In the genomic region with DNA sequence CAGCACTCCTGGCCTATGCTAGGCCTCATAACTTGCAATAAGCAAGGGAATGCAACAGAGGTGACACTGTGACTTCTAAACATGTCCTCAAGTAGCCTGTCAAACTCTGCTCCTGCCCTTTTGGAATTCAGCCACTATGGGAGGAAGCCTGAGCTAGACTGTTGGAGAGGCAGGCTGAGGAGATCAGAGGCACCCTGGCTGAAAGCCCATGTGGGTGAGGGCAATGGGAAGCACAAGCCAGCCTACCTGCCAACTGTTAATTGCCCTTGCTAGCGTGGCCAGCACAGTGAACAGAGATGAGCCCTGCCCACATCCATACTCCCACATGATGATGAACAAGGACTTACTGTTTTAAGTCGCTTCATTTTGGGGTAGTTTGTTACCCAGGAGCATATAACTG, we compare ENCODE assay signal across 15 cellular contexts. TPM values are rescaled to one million over a fixed set of nuclear protein-coding genes. Genes with fewer than 3 reads are reported as not detected.
DNase-seq lines count a peak whose midpoint lies in the region; FAIRE-seq and TF ChIP-seq lines count a peak whose summit lies in the region.
"Had no signal": no experiment of that assay in that cellular context is flagged by ENCODE, and none has a peak within 500 bp of the region (broad histone marks: within the 10 kb centered on the region; RNA-seq: fewer than 3 reads in every experiment).

No MANE protein-coding gene starts in this region.

- no peak overlapping the region for H3K9ac ChIP-seq in astrocyte (ENCODE audit: low read length)

- no peak overlapping the region for H3K4me3 Mint-ChIP-seq in astrocyte (ENCODE audit: unreplicated experiment)
- peak overlapping the region in 1 of 5 donors; percentile 7 for H3K4me3 Mint-ChIP-seq in immature natural killer cell
- no peak overlapping the region for H3K4me3 Mint-ChIP-seq in endothelial cell (ENCODE audit: unreplicated experiment)
- H3K4me3 Mint-ChIP-seq: stimulated activated naive CD8-positive, alpha-beta T cell treated with anti-CD3 and anti-CD28 coated beads, Interleukin-15, amount 100 ng/mL, for 72 hours had no signal

- DNase-seq in astrocyte (ENCODE audit: low read depth) (no peak), immature natural killer cell (no peak), small intestine (peak; percentile 90), erythroblast (lab: John Stamatoyannopoulos, UW) (no peak), endothelial cell (ENCODE audit: low spot score) (no peak), DMS79 treated with DMSO at 0.1 percent for 48 hours (lab: John Stamatoyannopoulos, UW) (no peak), NCI-H345 treated with DMSO at 0.1 percent for 48 hours (lab: John Stamatoyannopoulos, UW; ENCODE audit: unreplicated experiment) (no peak)
- DNase-seq: MM.1S; NCI-H510A; stimulated activated naive CD8-positive, alpha-beta T cell treated with anti-CD3 and anti-CD28 coated beads, Interleukin-15, amount 100 ng/mL, for 72 hours had no signal

- H3K36me3 Mint-ChIP-seq in astrocyte (ENCODE audit: low read depth, unreplicated experiment) (peaks cover 28% of the 10 kb centered on the region), immature natural killer cell (peaks cover 3 to 5% (median 4%) of the 10 kb centered on the region in 3 donors), endothelial cell (ENCODE audit: low read depth, unreplicated experiment) (peaks cover 38% of the 10 kb centered on the region)

- no peak for TF ChIP-seq POLR2A in erythroblast (IDR thresholded peaks at IDR 0.05; ENCODE audit: low read length)

- H3K79me2 ChIP-seq in astrocyte (ENCODE audit: insufficient read depth, low read length), result peaks cover 99% of the 10 kb centered on the region

- H3K4me3 ChIP-seq in HEK293 (ENCODE audit: low read depth, low read length) (no peak overlapping the region), astrocyte (ENCODE audit: insufficient read depth, low read depth, low read length) (no peak overlapping the region), small intestine (ENCODE audit: low read depth in 1 of 2, low read length in 2 of 2) (no peak overlapping the region)

- H4K20me1 ChIP-seq in astrocyte (ENCODE audit: insufficient read depth, low read length), result peaks cover 99% of the 10 kb centered on the region

- no peaks in the 10 kb centered on the region for H3K9me3 ChIP-seq in HEK293 (ENCODE audit: control insufficient read depth, insufficient read depth, low read depth, low read length)
- H3K9me3 ChIP-seq in astrocyte (ENCODE audit: insufficient read depth, low read depth, low read length), result no peaks in the 10 kb centered on the region
- H3K9me3 ChIP-seq in small intestine (ENCODE audit: control insufficient read depth, low read depth), result no peaks in the 10 kb centered on the region

- POLR2A ChIA-PET in HEK293 (lab: Yijun Ruan, JAX), result interaction anchor here (1.4 kb wide), 1 partner anchor 10 kb away, joined by 4 read pairs; no protein-coding TSS in a partner anchor

- CTCF ChIA-PET in HEK293 (lab: Yijun Ruan, JAX), result no interaction called here

- H3K27me3 Mint-ChIP-seq in astrocyte (ENCODE audit: low read depth, unreplicated experiment), result no peaks in the 10 kb centered on the region
- peaks cover 2 to 12% (median 6%) of the 10 kb centered on the region in 3 donors for H3K27me3 Mint-ChIP-seq in immature natural killer cell (ENCODE audit: low read depth in 3 of 3)
- H3K27me3 Mint-ChIP-seq in endothelial cell (ENCODE audit: unreplicated experiment), result peaks cover 8% of the 10 kb centered on the region
- H3K27me3 Mint-ChIP-seq: stimulated activated naive CD8-positive, alpha-beta T cell treated with anti-CD3 and anti-CD28 coated beads, Interleukin-15, amount 100 ng/mL, for 72 hours had no signal

- H3K27me3 ChIP-seq in astrocyte (ENCODE audit: insufficient read depth, low read length), result no peaks in the 10 kb centered on the region
- H3K27me3 ChIP-seq in small intestine (ENCODE audit: control insufficient read depth in 2 of 2, insufficient read depth in 2 of 2, low read length in 2 of 2), result no peaks in the 10 kb centered on the region

- no peak overlapping the region for H3K4me2 ChIP-seq in astrocyte (ENCODE audit: low read length)

- H3K36me3 ChIP-seq in HEK293 (ENCODE audit: control insufficient read depth in 2 of 2, insufficient read depth in 1 of 2, low read length in 2 of 2), result peaks cover 10 to 49% of the 10 kb centered on the region in 2 experiments; a peak in 2 of 3 replicates
- H3K36me3 ChIP-seq in astrocyte (ENCODE audit: insufficient read depth, low read length), result peaks cover 19% of the 10 kb centered on the region
- H3K36me3 ChIP-seq in small intestine (ENCODE audit: control insufficient read depth in 2 of 2, insufficient read depth in 2 of 2, low read length in 2 of 2), result peaks cover 0 to 5% of the 10 kb centered on the region in 2 donors

- H3K27ac ChIP-seq in HEK293 (ENCODE audit: extremely low read depth, low read depth, low read length) (no peak overlapping the region), astrocyte (ENCODE audit: low read depth, low read length) (no peak overlapping the region), small intestine (ENCODE audit: low read depth in 1 of 2, low read length in 1 of 2) (peak overlapping the region in 1 of 2 donors; percentile 34)
- H3K27ac ChIP-seq: HL-60 had no signal

- 15 to 64% (median 36%) methylated on average over 2 of the region's 2 CpGs for WGBS in small intestine, 3 donors

- TF ChIP-seq CTCF in HEK293 (tag by site-specific recombination; IDR thresholded peaks at IDR 0.05), result no peak
- no peak for TF ChIP-seq CTCF in astrocyte (IDR thresholded peaks at IDR 0.05; ENCODE audit: insufficient read depth, low read depth, low read length)
- no peak for TF ChIP-seq CTCF in endothelial cell (IDR thresholded peaks at IDR 0.05; ENCODE audit: unreplicated experiment)

- no peak overlapping the region for H2AFZ ChIP-seq in astrocyte (ENCODE audit: low read depth, low read length)

- H3K4me1 ChIP-seq in HEK293 (ENCODE audit: control insufficient read depth, insufficient read depth, low read length), result no peaks in the 10 kb centered on the region; the same call in 1 of the 2 replicates
- peaks cover 16% of the 10 kb centered on the region for H3K4me1 ChIP-seq in astrocyte (ENCODE audit: insufficient read depth, low read length)
- peaks cover 3 to 16% of the 10 kb centered on the region in 2 donors for H3K4me1 ChIP-seq in small intestine (ENCODE audit: control insufficient read depth in 2 of 2, insufficient read depth in 1 of 2, low read depth in 1 of 2, low read length in 1 of 2)

- H3K9me3 Mint-ChIP-seq in astrocyte (ENCODE audit: unreplicated experiment), result peaks cover 3% of the 10 kb centered on the region
- no peaks in the 10 kb centered on the region for H3K9me3 Mint-ChIP-seq in immature natural killer cell
- no peaks in the 10 kb centered on the region for H3K9me3 Mint-ChIP-seq in endothelial cell (ENCODE audit: unreplicated experiment)
- H3K9me3 Mint-ChIP-seq: stimulated activated naive CD8-positive, alpha-beta T cell treated with anti-CD3 and anti-CD28 coated beads, Interleukin-15, amount 100 ng/mL, for 72 hours had no signal

- peaks cover 39% of the 10 kb centered on the region for H3K4me1 Mint-ChIP-seq in astrocyte (ENCODE audit: low read depth, unreplicated experiment)
- H3K4me1 Mint-ChIP-seq in immature natural killer cell, result peaks cover 81 to 85% of the 10 kb centered on the region in 2 donors
- H3K4me1 Mint-ChIP-seq in endothelial cell (ENCODE audit: unreplicated experiment), result peaks cover 45% of the 10 kb centered on the region

- FAIRE-seq in astrocyte (lab: Jason Lieb, UNC) (no peak), small intestine (lab: Jason Lieb, UNC) (no peak)
- FAIRE-seq: endometrium had no signal

- H3K27ac Mint-ChIP-seq in astrocyte (ENCODE audit: unreplicated experiment) (peak overlapping the region; percentile 26), immature natural killer cell (peak overlapping the region in 5 of 6 donors; percentile 13 to 69 (median 64)), endothelial cell (ENCODE audit: unreplicated experiment) (no peak overlapping the region)

TF ChIP-seq in HEK293, 187 proteins besides CTCF, POLR2A, EP300 and RAD21:
- TF ChIP-seq EGR2 (tag by site-specific recombination; IDR thresholded peaks at IDR 0.05; ENCODE audit: low read depth), result peak; percentile 76
- peak; percentile 76 for TF ChIP-seq ZFHX2 (tag by site-specific recombination; conservative IDR thresholded peaks at IDR 0.05)
- TF ChIP-seq ZBTB17 (tag by site-specific recombination; IDR thresholded peaks at IDR 0.05), result no peak
- TF ChIP-seq, protein P1, sequence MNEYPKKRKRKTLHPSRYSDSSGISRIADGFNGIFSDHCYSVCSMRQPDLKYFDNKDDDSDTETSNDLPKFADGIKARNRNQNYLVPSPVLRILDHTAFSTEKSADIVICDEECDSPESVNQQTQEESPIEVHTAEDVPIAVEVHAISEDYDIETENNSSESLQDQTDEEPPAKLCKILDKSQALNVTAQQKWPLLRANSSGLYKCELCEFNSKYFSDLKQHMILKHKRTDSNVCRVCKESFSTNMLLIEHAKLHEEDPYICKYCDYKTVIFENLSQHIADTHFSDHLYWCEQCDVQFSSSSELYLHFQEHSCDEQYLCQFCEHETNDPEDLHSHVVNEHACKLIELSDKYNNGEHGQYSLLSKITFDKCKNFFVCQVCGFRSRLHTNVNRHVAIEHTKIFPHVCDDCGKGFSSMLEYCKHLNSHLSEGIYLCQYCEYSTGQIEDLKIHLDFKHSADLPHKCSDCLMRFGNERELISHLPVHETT (tag by site-specific recombination; IDR thresholded peaks at IDR 0.05), result no peak
- TF ChIP-seq, protein P2, sequence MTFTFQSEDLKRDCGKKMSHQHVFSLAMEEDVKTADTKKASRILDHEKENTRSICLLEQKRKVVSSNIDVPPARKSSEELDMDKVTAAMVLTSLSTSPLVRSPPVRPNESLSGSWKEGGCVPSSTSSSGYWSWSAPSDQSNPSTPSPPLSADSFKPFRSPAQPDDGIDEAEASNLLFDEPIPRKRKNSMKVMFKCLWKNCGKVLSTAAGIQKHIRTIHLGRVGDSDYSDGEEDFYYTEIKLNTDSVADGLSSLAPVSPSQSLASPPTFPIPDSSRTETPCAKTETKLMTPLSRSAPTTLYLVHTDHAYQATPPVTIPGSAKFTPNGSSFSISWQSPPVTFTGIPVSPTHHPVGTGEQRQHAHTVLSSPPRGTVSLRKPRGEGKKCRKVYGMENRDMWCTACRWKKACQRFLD (tag by site-specific recombination; IDR thresholded peaks at IDR 0.05), result no peak

RNA-seq across cellular contexts. Expression of gene GNB1, which starts 17.7 kb away (rescaled TPM):
- total RNA-seq in astrocyte (583 and 602 TPM in 2 replicates), endothelial cell (ENCODE audit: unreplicated experiment) (427 TPM)
- polyA plus RNA-seq in immature natural killer cell (100 to 1,000 TPM in 1 of 3 donors, 10 to 100 TPM in 2; 53.4 to 111 (median 98.7) TPM), small intestine (100 to 1,000 TPM; 169 to 214 (median 175) TPM)

RNA-seq across cellular contexts. Expression of gene CALML6, which starts 41.9 kb away (rescaled TPM):
- total RNA-seq in astrocyte (0.91 and 1.4 TPM in 2 replicates), endothelial cell (ENCODE audit: unreplicated experiment) (0.64 TPM)
- polyA plus RNA-seq in immature natural killer cell (not detected), small intestine (under 1 TPM in 1 of 3 donors, not detected in 2; 0.18 TPM)
- total RNA-seq: lung microvascular endothelial cell, pulmonary artery endothelial cell had no signal

RNA-seq across cellular contexts. Expression of gene TMEM52, which starts 45.9 kb away (rescaled TPM):
- total RNA-seq in astrocyte, result 0.84 and 1.4 TPM in 2 replicates
- polyA plus RNA-seq in immature natural killer cell, result under 1 TPM in 1 of 3 donors, not detected in 2; 0.18 TPM
- 1 to 10 TPM; 4.1 to 6.3 (median 4.6) TPM for polyA plus RNA-seq in small intestine
- total RNA-seq in endothelial cell (ENCODE audit: unreplicated experiment), result 0.92 TPM
